In the genomic region with DNA sequence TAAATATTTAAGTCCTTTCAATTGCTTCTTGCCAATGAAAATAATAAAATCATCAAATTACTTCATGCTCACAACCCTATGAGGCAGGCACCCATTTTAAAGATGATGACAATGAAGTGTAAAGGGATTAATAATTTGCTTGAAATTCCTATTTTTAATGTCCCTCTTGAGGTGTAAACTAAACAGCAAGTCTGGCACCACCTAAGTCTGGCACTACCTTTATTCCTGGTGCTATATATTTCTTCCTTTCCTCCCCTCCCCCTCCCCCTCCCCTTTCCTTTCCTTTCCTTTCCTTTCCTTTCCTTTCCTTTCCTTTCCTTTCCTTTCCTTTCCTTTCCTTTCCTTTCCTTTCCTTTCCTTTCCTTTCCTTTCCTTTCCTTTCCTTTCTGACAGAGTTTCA, we compare ENCODE assay signal across 28 cellular contexts. TPM values are rescaled to one million over a fixed set of nuclear protein-coding genes. Genes with fewer than 3 reads are reported as not detected.
"Had no signal": no experiment of that assay in that cellular context is flagged by ENCODE, and none has a peak within 500 bp of the region (broad histone marks: within the 10 kb centered on the region; RNA-seq: fewer than 3 reads in every experiment).

No MANE protein-coding gene starts in this region.

- H3K9me3 ChIP-seq: gastrocnemius medialis, mucosa of descending colon, prostate gland, thyroid gland, vagina had no signal

- H3K27ac ChIP-seq: epithelial cell of prostate, gastrocnemius medialis, hepatocyte, left lung, parathyroid adenoma, prostate gland, right atrium auricular region, sigmoid colon, spleen, stomach, thyroid gland, vagina had no signal

- H3K4me1 ChIP-seq: left lung, prostate gland, sigmoid colon, stomach had no signal

- H3K4me3 ChIP-seq: gastrocnemius medialis, hepatocyte, left lung, mucosa of descending colon, prostate gland, right atrium auricular region, sigmoid colon, spleen, stomach, thyroid gland, vagina had no signal

- H3K9me3 Mint-ChIP-seq: effector memory CD8-positive, alpha-beta T cell; natural killer cell treated with Interleukin-12 subunit alpha and Interleukin-12 subunit beta and Interleukin-15 and Interleukin-18, amount 100 ng/mL, for 72 hours; neural crest cell had no signal

- H3K36me3 ChIP-seq: gastrocnemius medialis, left lung, prostate gland, right atrium auricular region, sigmoid colon, stomach, thyroid gland, vagina had no signal

- H3K27ac Mint-ChIP-seq: effector memory CD8-positive, alpha-beta T cell; mesothelial cell of epicardium; natural killer cell treated with Interleukin-12 subunit alpha and Interleukin-12 subunit beta and Interleukin-15 and Interleukin-18, amount 100 ng/mL, for 72 hours; stimulated activated memory B cell treated with anti-CD40 and anti-IgM and Interleukin-4, amounts not matched to agents 10 μg/mL and 1 μg/mL and 100 μg/mL, for 72 hours had no signal

- H3K9ac ChIP-seq: parathyroid adenoma had no signal

- H3K4me3 Mint-ChIP-seq: effector memory CD8-positive, alpha-beta T cell; mesothelial cell of epicardium; naive B cell; natural killer cell treated with Interleukin-12 subunit alpha and Interleukin-12 subunit beta and Interleukin-15 and Interleukin-18, amount 100 ng/mL, for 72 hours; neural crest cell; stimulated activated memory B cell treated with anti-CD40 and anti-IgM and Interleukin-4, amounts not matched to agents 10 μg/mL and 1 μg/mL and 100 μg/mL, for 72 hours had no signal

- H3K4me2 ChIP-seq: hepatocyte had no signal

- H3K27me3 ChIP-seq: gastrocnemius medialis, hepatocyte, right atrium auricular region, sigmoid colon, spleen, thyroid gland, vagina had no signal

- H3K36me3 Mint-ChIP-seq: naive B cell; stimulated activated memory B cell treated with anti-CD40 and anti-IgM and Interleukin-4, amounts not matched to agents 10 μg/mL and 1 μg/mL and 100 μg/mL, for 72 hours had no signal

- DNase-seq: cortex of kidney; effector memory CD8-positive, alpha-beta T cell; foreskin fibroblast; gastrocnemius medialis; head of caudate nucleus; left cardiac atrium; left lung; mesenchymal stem cell; mucosa of descending colon; naive B cell; sigmoid colon; spleen; stimulated activated CD4-positive, alpha-beta T cell treated with anti-CD3 and anti-CD28 coated beads, Interleukin-4, amount 100 ng/mL, for 4 hours; stomach; thyroid gland; trophoblast cell had no signal

- H3K4me1 Mint-ChIP-seq: neural crest cell had no signal

- H2AFZ ChIP-seq: hepatocyte, parathyroid adenoma had no signal

- ATAC-seq: effector memory CD8-positive, alpha-beta T cell; esophagus mucosa; gastrocnemius medialis; left lung; mucosa of descending colon; natural killer cell treated with Interleukin-12 subunit alpha and Interleukin-12 subunit beta and Interleukin-15 and Interleukin-18, amount 100 ng/mL, for 72 hours; stimulated activated memory B cell treated with anti-CD40 and anti-IgM and Interleukin-4, amounts not matched to agents 10 μg/mL and 1 μg/mL and 100 μg/mL, for 72 hours had no signal

- H3K79me2 ChIP-seq: hepatocyte, parathyroid adenoma had no signal

RNA-seq across cellular contexts. Expression of gene FLT1, which starts 42.2 kb away (rescaled TPM):
- total RNA-seq: neural crest cell, osteoblast had no signal
